ENCODE assay signal across 19 cellular contexts in genomic region chr9:123860603-123861002, GRCh38.
DNase-seq lines count a peak whose midpoint lies in the region; ATAC-seq lines count a peak whose summit lies in the region.
"Had no signal": no experiment of that assay in that cellular context is flagged by ENCODE, and none has a peak within 500 bp of the region (broad histone marks: within the 10 kb centered on the region; RNA-seq: fewer than 3 reads in every experiment).

No MANE protein-coding gene starts in this region.

- no peak for ATAC-seq in right cardiac atrium
- ATAC-seq: left cardiac atrium; naive thymus-derived CD8-positive, alpha-beta T cell had no signal

- WGBS in right cardiac atrium: 95% methylated on average over 4 of the region's 4 CpGs

- peaks cover 61% of the 10 kb centered on the region for H3K4me1 ChIP-seq in HUES48 (ENCODE audit: control insufficient read depth, insufficient read depth, low read length)
- H3K4me1 ChIP-seq in right cardiac atrium (ENCODE audit: control insufficient read depth, insufficient read depth, low read length): peaks cover 3% of the 10 kb centered on the region

- in situ Hi-C loops in SK-MEL-5 (cut with HindIII; ENCODE audit: low pct_unique_long_range_greater_than_20kb, low sequenced_read_pairs): no loop called here

- H3K9me3 ChIP-seq in HUES48 (ENCODE audit: control insufficient read depth, insufficient read depth, low read length) (no peaks in the 10 kb centered on the region), right cardiac atrium (ENCODE audit: control insufficient read depth, low read length) (no peaks in the 10 kb centered on the region)
- H3K9me3 ChIP-seq: testis, vagina had no signal

- H3K27me3 ChIP-seq in HUES48 (ENCODE audit: control insufficient read depth, insufficient read depth, low read length) (peaks cover 31% of the 10 kb centered on the region), right cardiac atrium (ENCODE audit: control insufficient read depth, insufficient read depth) (no peaks in the 10 kb centered on the region)
- H3K27me3 ChIP-seq: testis, vagina had no signal

- H3K27ac ChIP-seq in HUES48 (ENCODE audit: low read depth, low read length) (peak overlapping the region; percentile 84), right cardiac atrium (ENCODE audit: low read length) (no peak overlapping the region)
- H3K27ac ChIP-seq: C4-2B, GM23248, PC-9, testis, vagina had no signal

- H3K9ac ChIP-seq in HUES48 (ENCODE audit: low read depth, low read length): no peak overlapping the region
- H3K9ac ChIP-seq: GM23248 had no signal

- no peaks in the 10 kb centered on the region for H3K36me3 ChIP-seq in HUES48 (ENCODE audit: control insufficient read depth, insufficient read depth, low read length)
- H3K36me3 ChIP-seq: vagina had no signal

- intact Hi-C loops in right cardiac atrium (cut with DNase I): no loop called here

- H3K4me3 ChIP-seq in HUES48 (ENCODE audit: low read depth, low read length) (no peak overlapping the region), right cardiac atrium (ENCODE audit: low read length) (no peak overlapping the region)
- H3K4me3 ChIP-seq: GM23248, PC-9, testis, vagina had no signal

- DNase-seq in SK-MEL-5 (ENCODE audit: low read depth, low spot score) (peak; percentile 59), kidney glomerular epithelial cell (lab: John Stamatoyannopoulos, UW) (peak; percentile 10), retina (peak; percentile 40), DMS114 treated with DMSO at 0.1 percent for 48 hours (lab: John Stamatoyannopoulos, UW; ENCODE audit: unreplicated experiment) (no peak), T-helper 2 cell (no peak), SK-N-DZ (ENCODE audit: low spot score) (no peak), right cardiac atrium (no peak)
- DNase-seq: activated CD4-positive, alpha-beta T cell treated with anti-CD3 and anti-CD28 coated beads for 4 hours; GM23248; KG1; left cardiac atrium; naive thymus-derived CD8-positive, alpha-beta T cell; PC-9; posterior cingulate gyrus; SHP77; testis had no signal

Comparison
In these comparisons a context has a peak if more than half of its experiments do, and no peak if none do; other contexts are left out.
1. DNase-seq: peak in SK-MEL-5 (single experiment), kidney glomerular epithelial cell (single experiment) and retina (single experiment); none in DMS114 treated with DMSO at 0.1 percent for 48 hours (single experiment), T-helper 2 cell (0 of 5), SK-N-DZ (single experiment) and right cardiac atrium (0 of 3).